Comparison of ENCODE assay signal across 8 cellular contexts in the genomic region with DNA sequence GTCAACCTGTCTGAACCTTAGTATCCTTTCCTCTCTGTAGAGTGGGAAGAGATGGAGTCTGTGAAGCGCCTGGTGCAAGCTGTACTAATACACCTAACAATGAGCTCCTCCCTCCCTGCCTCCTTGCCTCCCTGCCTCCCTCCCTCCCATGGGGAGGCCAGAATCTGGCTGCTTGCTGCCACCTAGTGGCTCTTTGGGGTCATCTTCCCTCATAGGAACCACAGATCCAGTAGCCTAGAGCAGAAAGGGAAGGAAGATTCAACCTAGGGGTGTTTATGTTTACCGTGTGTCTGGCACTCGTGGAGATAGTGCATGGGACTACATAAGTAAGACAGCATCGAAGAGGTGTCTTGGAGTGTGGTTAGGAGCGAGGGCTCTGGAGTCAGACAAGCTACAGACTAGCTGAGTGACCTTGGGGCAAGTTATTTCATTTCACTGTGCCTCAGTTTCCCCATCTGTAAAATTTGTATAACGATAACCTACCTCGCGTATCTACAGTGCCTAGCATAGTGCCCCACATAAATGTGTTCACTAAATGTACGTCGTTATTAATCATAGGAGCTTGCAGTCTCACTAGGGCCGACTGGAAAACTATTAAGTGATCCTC. TPM values are rescaled to one million over a fixed set of nuclear protein-coding genes. Genes with fewer than 3 reads are reported as not detected.
DNase-seq lines count a peak whose midpoint lies in the region; ATAC-seq and TF ChIP-seq lines count a peak whose summit lies in the region.

No MANE protein-coding gene starts in this region.

- no peak overlapping the region for H3K27ac ChIP-seq in body of pancreas
- H3K27ac ChIP-seq in iPS DF 6.9 (ENCODE audit: low read length) = no peak overlapping the region

- H3K9me3 ChIP-seq in body of pancreas = no peaks in the 10 kb centered on the region
- no peaks in the 10 kb centered on the region for H3K9me3 ChIP-seq in iPS DF 6.9 (ENCODE audit: control insufficient read depth, insufficient read depth, low read length)

- intact Hi-C loops in body of pancreas (cut with DNase I) = no loop called here

- H3K36me3 ChIP-seq in body of pancreas (replicated peaks in 1 of 2; ENCODE audit: insufficient read depth in 1 of 2, low read depth in 2 of 2) (peaks cover 6 to 9% of the 10 kb centered on the region in 2 donors), iPS DF 6.9 (ENCODE audit: control insufficient read depth, insufficient read depth, low read length) (peaks cover 46% of the 10 kb centered on the region)

- H3K27me3 ChIP-seq in body of pancreas (no peaks in the 10 kb centered on the region), iPS DF 6.9 (ENCODE audit: control insufficient read depth, insufficient read depth, low read length) (no peaks in the 10 kb centered on the region)

- no peak for TF ChIP-seq POLR2A in body of pancreas (IDR thresholded peaks at IDR 0.05)

- 58 to 69% methylated on average over 11 of the region's 11 CpGs for WGBS in body of pancreas, 2 donors
- WGBS in iPS DF 6.9 (ENCODE audit: insufficient coverage, insufficient read length) = no CpG with 5 or more reads among the region's 11 CpGs

- peak; percentile 45 for DNase-seq in COR-L47 (lab: John Stamatoyannopoulos, UW)
- DNase-seq in NCI-H146 treated with DMSO at 0.1 percent for 48 hours (lab: John Stamatoyannopoulos, UW; ENCODE audit: unreplicated experiment) = peak; percentile 69
- peak in 3 of 5 experiments; percentile 13 to 72 (median 19) for DNase-seq in T-helper 2 cell
- peak; percentile 67 to 75 (median 74) for DNase-seq in body of pancreas
- peak; percentile 63 for DNase-seq in iPS DF 6.9 (ENCODE audit: low read depth, low spot score)
- DNase-seq in stimulated activated CD4-positive, alpha-beta T cell treated with anti-CD3 and anti-CD28 coated beads, Interleukin-12 subunit alpha, Interleukin-12 subunit beta, amount 100 ng/mL, for 4 hours = peak; percentile 45

- TF ChIP-seq CTCF in body of pancreas (IDR thresholded peaks at IDR 0.05) = peak; percentile 32 to 73 (median 58)

- H3K4me3 ChIP-seq in body of pancreas = no peak overlapping the region
- no peak overlapping the region for H3K4me3 ChIP-seq in iPS DF 6.9 (ENCODE audit: low read length)

- peaks cover 15% of the 10 kb centered on the region for H3K4me1 ChIP-seq in body of pancreas
- H3K4me1 ChIP-seq in iPS DF 6.9 (ENCODE audit: control insufficient read depth, insufficient read depth, low read length) = no peaks in the 10 kb centered on the region

- ATAC-seq in GM21737 (IDR thresholded peaks at IDR 0.05; ENCODE audit: unreplicated experiment) (peak; percentile 69), body of pancreas (peak; percentile 83), HG02870 (IDR thresholded peaks at IDR 0.05; ENCODE audit: unreplicated experiment) (no peak)

RNA-seq across cellular contexts. Expression of a gene that starts 35.5 kb away (rescaled TPM):
- 10 to 100 TPM; 14.0 to 18.5 TPM for total RNA-seq in body of pancreas

Comparison
In these comparisons a context has a peak if more than half of its experiments do, and no peak if none do; other contexts are left out.
1. DNase-seq: peak in every context shown above with its lines; median percentile 74 in body of pancreas; 69 in NCI-H146 treated with DMSO at 0.1 percent for 48 hours; 63 in iPS DF 6.9; 45 in COR-L47; 45 in stimulated activated CD4-positive, alpha-beta T cell treated with anti-CD3 and anti-CD28 coated beads, Interleukin-12 subunit alpha, Interleukin-12 subunit beta, amount 100 ng/mL, for 4 hours; 19 in T-helper 2 cell.